1 cellular context compared by ENCODE assay signal in genomic region chr18:76487076-76487475, GRCh38.
TF ChIP-seq lines count a peak whose summit lies in the region.

No MANE protein-coding gene starts in this region.

TF ChIP-seq in GM12878, 131 proteins besides CTCF, POLR2A, EP300 and RAD21:
- TF ChIP-seq RB1 (IDR thresholded peaks at IDR 0.05; ENCODE audit: borderline replicate concordance), result no peak
- peak; percentile 39 to 48; a peak in 2 of 4 replicates for TF ChIP-seq BHLHE40 (IDR thresholded peaks at IDR 0.05; ENCODE audit: borderline replicate concordance in 1 of 2, low read depth in 2 of 2, low read length in 1 of 2)
- peak; percentile 56 for TF ChIP-seq RAD51 (IDR thresholded peaks at IDR 0.05)
